Comparison of ENCODE assay signal across 19 cellular contexts in the genomic region with DNA sequence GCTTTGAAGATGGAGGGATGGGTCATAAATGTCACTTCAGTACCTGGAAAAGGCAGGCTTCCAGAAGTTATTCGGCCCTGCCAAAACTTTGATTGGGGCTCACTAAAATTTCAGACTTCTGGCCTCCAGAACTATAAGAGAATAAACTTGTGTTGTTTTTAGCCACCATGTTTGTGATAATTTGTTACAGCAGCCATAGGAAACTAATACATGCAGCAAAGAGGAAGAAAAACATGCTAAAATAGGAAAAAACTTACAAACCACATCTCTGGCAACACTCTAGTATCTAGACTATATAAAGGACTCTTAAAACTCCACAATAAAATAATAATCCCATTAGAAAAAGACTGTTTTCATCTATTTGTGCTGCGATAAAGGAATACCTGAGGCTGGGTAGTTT. TPM values are rescaled to one million over a fixed set of nuclear protein-coding genes. Genes with fewer than 3 reads are reported as not detected.
DNase-seq lines count a peak whose midpoint lies in the region; ATAC-seq and TF ChIP-seq lines count a peak whose summit lies in the region.
"Had no signal": no experiment of that assay in that cellular context is flagged by ENCODE, and none has a peak within 500 bp of the region (broad histone marks: within the 10 kb centered on the region; RNA-seq: fewer than 3 reads in every experiment).

No MANE protein-coding gene starts in this region.

- no peak overlapping the region for H2BK5ac ChIP-seq in H9 (ENCODE audit: insufficient read length, low read length)

- H2BK120ac ChIP-seq in H9 (ENCODE audit: low read depth, low read length, poor library complexity, severe bottlenecking) = no peak overlapping the region

- no peak overlapping the region for H3K56ac ChIP-seq in H9 (ENCODE audit: insufficient read length, low read depth, low read length)

- 0 out of 2 replicates have a peak, but pooled peaks cover 2% of the 10 kb centered on the region for H3K79me2 ChIP-seq in H9 (ENCODE audit: insufficient read depth, low read length)

- no peak overlapping the region for H2BK15ac ChIP-seq in H9 (ENCODE audit: low read depth, low read length)

- H3K14ac ChIP-seq in H9 (ENCODE audit: insufficient read depth, low read length) = no peak overlapping the region

- no peak overlapping the region for H3K4me3 Mint-ChIP-seq in T-helper 1 cell treated with Interleukin-12 subunit alpha and Interleukin-12 subunit beta and Interleukin-4 antibody, amounts not matched to agents 30 μg/mL and 1 μg/mL, for 36 hours
- no peak overlapping the region for H3K4me3 Mint-ChIP-seq in activated T-cell treated with anti-CD3 and anti-CD28 coated beads, Interleukin-2, amount 50 U/mL, for 24 hours
- H3K4me3 Mint-ChIP-seq in HFFc6 = no peak overlapping the region
- H3K4me3 Mint-ChIP-seq in activated naive CD8-positive, alpha-beta T cell treated with anti-CD3 and anti-CD28 coated beads, Interleukin-2, amount 50 U/mL, for 24 hours = peak overlapping the region; percentile 32
- H3K4me3 Mint-ChIP-seq in H9 = no peak overlapping the region
- H3K4me3 Mint-ChIP-seq: GM23338, IgD-negative memory B cell had no signal

- H4K20me1 ChIP-seq in H9 (ENCODE audit: control insufficient read depth, insufficient read depth, insufficient read length) = no peaks in the 10 kb centered on the region

- DNase-seq in T-helper 1 cell (no peak), HFFc6 (no peak), SHP77 (lab: John Stamatoyannopoulos, UW) (no peak), H9 (no peak)
- no peak for DNase-seq in activated T-cell treated with anti-CD3 and anti-CD28 coated beads, Interleukin-2, amount 50 U/mL, for 24 hours
- no peak for DNase-seq in activated T-cell treated with anti-CD3 and anti-CD28 coated beads, Interleukin-2, amount 50 U/mL, for 48 hours
- no peak for DNase-seq in activated naive CD8-positive, alpha-beta T cell treated with anti-CD3 and anti-CD28 coated beads, Interleukin-2, amount 50 U/mL, for 24 hours
- DNase-seq: C1 segment of cervical spinal cord, DMS53, GDM1, Karpas-422, NCI-H1417, NCI-H1694 treated with DMSO at 0.1 percent for 48 hours, NCI-H446, NCI-H526 had no signal

- H3K36me3 Mint-ChIP-seq in T-helper 1 cell treated with Interleukin-12 subunit alpha and Interleukin-12 subunit beta and Interleukin-4 antibody, amounts not matched to agents 30 μg/mL and 1 μg/mL, for 36 hours (ENCODE audit: low read depth) = peaks cover 45% of the 10 kb centered on the region
- H3K36me3 Mint-ChIP-seq in activated T-cell treated with anti-CD3 and anti-CD28 coated beads, Interleukin-2, amount 50 U/mL, for 24 hours (ENCODE audit: low read depth) = peaks cover 91% of the 10 kb centered on the region
- H3K36me3 Mint-ChIP-seq in HFFc6 (ENCODE audit: low read depth) (peaks cover 16% of the 10 kb centered on the region), H9 (ENCODE audit: insufficient read depth in 1 of 3, low read depth in 3 of 3) (peaks cover 9 to 39% (median 19%) of the 10 kb centered on the region in 3 experiments; a peak in 6 of 7 replicates)
- peaks cover 69% of the 10 kb centered on the region for H3K36me3 Mint-ChIP-seq in activated naive CD8-positive, alpha-beta T cell treated with anti-CD3 and anti-CD28 coated beads, Interleukin-2, amount 50 U/mL, for 24 hours (ENCODE audit: low read depth)

- TF ChIP-seq CTCF in HFFc6 (IDR thresholded peaks at IDR 0.05) (no peak), H9 (conservative IDR thresholded peaks at IDR 0.05) (no peak)

- H3K9me3 Mint-ChIP-seq in T-helper 1 cell treated with Interleukin-12 subunit alpha and Interleukin-12 subunit beta and Interleukin-4 antibody, amounts not matched to agents 30 μg/mL and 1 μg/mL, for 36 hours = peaks cover 11% of the 10 kb centered on the region
- H3K9me3 Mint-ChIP-seq in activated T-cell treated with anti-CD3 and anti-CD28 coated beads, Interleukin-2, amount 50 U/mL, for 24 hours = no peaks in the 10 kb centered on the region
- H3K9me3 Mint-ChIP-seq in HFFc6 = no peaks in the 10 kb centered on the region
- H3K9me3 Mint-ChIP-seq in activated naive CD8-positive, alpha-beta T cell treated with anti-CD3 and anti-CD28 coated beads, Interleukin-2, amount 50 U/mL, for 24 hours = peaks cover 4% of the 10 kb centered on the region
- no peaks in the 10 kb centered on the region for H3K9me3 Mint-ChIP-seq in H9
- H3K9me3 Mint-ChIP-seq: GM23338 had no signal

- peak overlapping the region; percentile 91 for H3K27ac Mint-ChIP-seq in T-helper 1 cell treated with Interleukin-12 subunit alpha and Interleukin-12 subunit beta and Interleukin-4 antibody, amounts not matched to agents 30 μg/mL and 1 μg/mL, for 36 hours
- H3K27ac Mint-ChIP-seq in activated T-cell treated with anti-CD3 and anti-CD28 coated beads, Interleukin-2, amount 50 U/mL, for 24 hours = peak overlapping the region; percentile 81
- H3K27ac Mint-ChIP-seq in HFFc6 (peak overlapping the region; percentile 38; the same call in 1 of the 2 replicates), H9 (no peak overlapping the region)
- peak overlapping the region; percentile 84 for H3K27ac Mint-ChIP-seq in activated naive CD8-positive, alpha-beta T cell treated with anti-CD3 and anti-CD28 coated beads, Interleukin-2, amount 50 U/mL, for 24 hours
- H3K27ac Mint-ChIP-seq: GM23338, IgD-negative memory B cell had no signal

- no peak overlapping the region for H4K8ac ChIP-seq in H9 (replicated peaks; ENCODE audit: insufficient read length, low read depth, low read length)

- no CpG with 5 or more reads among the region's 2 CpGs for WGBS in H9 (ENCODE audit: extremely low coverage, insufficient read length, low lambda C conversion rate)

- H3K23me2 ChIP-seq in H9 (ENCODE audit: insufficient read length, low read depth, low read length, poor library complexity, severe bottlenecking) = no peaks in the 10 kb centered on the region

- no peaks in the 10 kb centered on the region for H3K27me3 Mint-ChIP-seq in T-helper 1 cell treated with Interleukin-12 subunit alpha and Interleukin-12 subunit beta and Interleukin-4 antibody, amounts not matched to agents 30 μg/mL and 1 μg/mL, for 36 hours (ENCODE audit: low read depth)
- H3K27me3 Mint-ChIP-seq in activated T-cell treated with anti-CD3 and anti-CD28 coated beads, Interleukin-2, amount 50 U/mL, for 24 hours = no peaks in the 10 kb centered on the region
- no peaks in the 10 kb centered on the region for H3K27me3 Mint-ChIP-seq in HFFc6 (ENCODE audit: insufficient read depth)
- no peaks in the 10 kb centered on the region for H3K27me3 Mint-ChIP-seq in activated naive CD8-positive, alpha-beta T cell treated with anti-CD3 and anti-CD28 coated beads, Interleukin-2, amount 50 U/mL, for 24 hours
- H3K27me3 Mint-ChIP-seq in H9 (ENCODE audit: low read depth) = no peaks in the 10 kb centered on the region
- H3K27me3 Mint-ChIP-seq: IgD-negative memory B cell had no signal

- H3K79me1 ChIP-seq in H9 (ENCODE audit: insufficient read depth, low read depth, low read length, poor library complexity, severe bottlenecking) = no peaks in the 10 kb centered on the region

- no peak overlapping the region for H2BK20ac ChIP-seq in H9 (ENCODE audit: low read depth, low read length, poor library complexity, severe bottlenecking)

- no peak overlapping the region for H2AFZ ChIP-seq in H9 (ENCODE audit: low read length)
- H2AFZ ChIP-seq: GM23338 had no signal

- no peaks in the 10 kb centered on the region for H3K27me3 ChIP-seq in H9 (ENCODE audit: insufficient read depth, low read length)

- no peak overlapping the region for H3K27ac ChIP-seq in H9 (ENCODE audit: insufficient read length, low read depth, low read length)
- H3K27ac ChIP-seq: 22Rv1 had no signal

- peaks cover 31% of the 10 kb centered on the region for H3K4me1 Mint-ChIP-seq in T-helper 1 cell treated with Interleukin-12 subunit alpha and Interleukin-12 subunit beta and Interleukin-4 antibody, amounts not matched to agents 30 μg/mL and 1 μg/mL, for 36 hours (ENCODE audit: low read depth)
- peaks cover 51% of the 10 kb centered on the region for H3K4me1 Mint-ChIP-seq in activated T-cell treated with anti-CD3 and anti-CD28 coated beads, Interleukin-2, amount 50 U/mL, for 24 hours (ENCODE audit: low read depth)
- H3K4me1 Mint-ChIP-seq in HFFc6 (ENCODE audit: low read depth) = peaks cover 17% of the 10 kb centered on the region
- H3K4me1 Mint-ChIP-seq in activated naive CD8-positive, alpha-beta T cell treated with anti-CD3 and anti-CD28 coated beads, Interleukin-2, amount 50 U/mL, for 24 hours = peaks cover 41% of the 10 kb centered on the region
- H3K4me1 Mint-ChIP-seq in H9 = peaks cover 10% of the 10 kb centered on the region in 2 experiments

- H2BK12ac ChIP-seq in H9 (ENCODE audit: insufficient read length, low read depth, low read length) = no peak overlapping the region

- H3K4me1 ChIP-seq in H9 (ENCODE audit: insufficient read depth, low read length) = no peaks in the 10 kb centered on the region

- H3K4ac ChIP-seq in H9 (ENCODE audit: low read depth, low read length) = no peak overlapping the region

- no peak overlapping the region for H3K23ac ChIP-seq in H9 (ENCODE audit: insufficient read length, low read depth, low read length)

- H4K5ac ChIP-seq in H9 (ENCODE audit: insufficient read length, low read depth, low read length) = no peak overlapping the region

- no peak overlapping the region for H2AK5ac ChIP-seq in H9 (ENCODE audit: insufficient read length, low read length)

- no peak overlapping the region for H3K9ac ChIP-seq in H9 (ENCODE audit: extremely low read depth, insufficient read length, low read length)

- no peak for ATAC-seq in activated naive CD8-positive, alpha-beta T cell treated with anti-CD3 and anti-CD28 coated beads, Interleukin-2, amount 50 U/mL, for 24 hours
- ATAC-seq: GM23338 had no signal

- H3K9me3 ChIP-seq in H9 (ENCODE audit: control insufficient read depth, low read depth, low read length) = no peaks in the 10 kb centered on the region

- no peak overlapping the region for H4K91ac ChIP-seq in H9 (ENCODE audit: insufficient read length, low read depth, low read length)

- H3K4me2 ChIP-seq in H9 (ENCODE audit: insufficient read depth, insufficient read length, low read length) = no peak overlapping the region
- H3K4me2 ChIP-seq: GM23338 had no signal

- H3K18ac ChIP-seq in H9 (ENCODE audit: insufficient read length, low read depth, low read length) = no peak overlapping the region

- no peak overlapping the region for H3T11ph ChIP-seq in H9 (ENCODE audit: low read length)

RNA-seq across cellular contexts. Expression of a gene that starts 9.5 kb away (rescaled TPM):
- 1 to 10 TPM; 2.8 to 4.6 (median 4.1) TPM for total RNA-seq in HFFc6 (2021; fragmentation: NEBNext Ultra II Directional; extraction: Animal tissue kit (Norgen Biotek cat#: 25700))
- 11.3 and 13.1 TPM in 2 replicates for total RNA-seq in H9 (2021)

RNA-seq across cellular contexts. Expression of a gene that starts 9.6 kb away (rescaled TPM):
- 10 to 100 TPM; 18.7 to 23.7 (median 20.4) TPM for total RNA-seq in HFFc6 (2021; fragmentation: NEBNext Ultra II Directional; extraction: Animal tissue kit (Norgen Biotek cat#: 25700))
- total RNA-seq in H9 (2021) = 15.4 and 17.9 TPM in 2 replicates

Comparison
In these comparisons a context has a peak if more than half of its experiments do, and no peak if none do; other contexts are left out.
1. H3K27ac Mint-ChIP-seq: peak in T-helper 1 cell treated with Interleukin-12 subunit alpha and Interleukin-12 subunit beta and Interleukin-4 antibody, amounts not matched to agents 30 μg/mL and 1 μg/mL, for 36 hours (single experiment), activated T-cell treated with anti-CD3 and anti-CD28 coated beads, Interleukin-2, amount 50 U/mL, for 24 hours (single experiment), HFFc6 (single experiment) and activated naive CD8-positive, alpha-beta T cell treated with anti-CD3 and anti-CD28 coated beads, Interleukin-2, amount 50 U/mL, for 24 hours (single experiment); none in H9 (0 of 3).